In genomic region chr10:103982639-103983038, GRCh38 we compare ENCODE assay signal across 9 cellular contexts. TPM values are rescaled to one million over a fixed set of nuclear protein-coding genes. Genes with fewer than 3 reads are reported as not detected.
DNase-seq lines count a peak whose midpoint lies in the region; ATAC-seq and TF ChIP-seq lines count a peak whose summit lies in the region.
"Had no signal": no experiment of that assay in that cellular context is flagged by ENCODE, and none has a peak within 500 bp of the region (broad histone marks: within the 10 kb centered on the region; RNA-seq: fewer than 3 reads in every experiment).

No MANE protein-coding gene starts in this region.

- H3K4me3 ChIP-seq in astrocyte of the cerebellum (ENCODE audit: low read depth, low read length) = no peak overlapping the region

- no peak for ATAC-seq in naive B cell (ENCODE audit: low read depth in 2 of 2)
- ATAC-seq in HG03342 (IDR thresholded peaks at IDR 0.05; ENCODE audit: unreplicated experiment) = no peak

- H3K27ac Mint-ChIP-seq in HFFc6 (no peak overlapping the region), naive B cell (peak overlapping the region in 4 of 6 donors; percentile 39 to 93 (median 67)), mesothelial cell of epicardium (no peak overlapping the region)

- H3K36me3 Mint-ChIP-seq in HFFc6 (ENCODE audit: low read depth) (peaks cover 5% of the 10 kb centered on the region; the same call in 1 of the 2 replicates), naive B cell (no peaks in the 10 kb centered on the region), mesothelial cell of epicardium (peaks cover 2% of the 10 kb centered on the region)

- DNase-seq in EH (ENCODE audit: low read depth) (peak; percentile 8), HFFc6 (no peak), astrocyte of the cerebellum (ENCODE audit: low read depth) (no peak), naive B cell (no peak), mesothelial cell of epicardium (ENCODE audit: low spot score in 2 of 2, unreplicated experiment in 2 of 2) (no peak), NCI-H446 (lab: John Stamatoyannopoulos, UW) (no peak)
- no peak for DNase-seq in effector CD4-positive, alpha-beta T cell
- DNase-seq: MV-4-11 had no signal

- H3K4me1 Mint-ChIP-seq in HFFc6 (ENCODE audit: low read depth) = peaks cover 73% of the 10 kb centered on the region
- H3K4me1 Mint-ChIP-seq in naive B cell = peaks cover 25 to 54% (median 50%) of the 10 kb centered on the region in 3 donors
- H3K4me1 Mint-ChIP-seq in mesothelial cell of epicardium = peaks cover 10% of the 10 kb centered on the region

- no peak overlapping the region for H3K4me3 Mint-ChIP-seq in HFFc6
- no peak overlapping the region for H3K4me3 Mint-ChIP-seq in naive B cell
- H3K4me3 Mint-ChIP-seq in mesothelial cell of epicardium = no peak overlapping the region

- H3K27me3 Mint-ChIP-seq in HFFc6 (ENCODE audit: insufficient read depth) = no peaks in the 10 kb centered on the region; the same call in 1 of the 2 replicates
- H3K27me3 Mint-ChIP-seq in naive B cell = no peaks in the 10 kb centered on the region
- H3K27me3 Mint-ChIP-seq in mesothelial cell of epicardium (ENCODE audit: low read depth) = no peaks in the 10 kb centered on the region

- peak; percentile 41; the same call in 1 of the 2 replicates for TF ChIP-seq CTCF in HFFc6 (IDR thresholded peaks at IDR 0.05)
- peak; percentile 13 for TF ChIP-seq CTCF in astrocyte of the cerebellum (IDR thresholded peaks at IDR 0.05; ENCODE audit: low read depth, low read length, missing control alignments)
- TF ChIP-seq CTCF in mesothelial cell of epicardium (IDR thresholded peaks at IDR 0.05; ENCODE audit: unreplicated experiment) = no peak

- in situ Hi-C loops in astrocyte of the cerebellum (cut with HindIII; ENCODE audit: low sequenced_read_pairs) = no loop called here

- H3K9me3 Mint-ChIP-seq in HFFc6 = no peaks in the 10 kb centered on the region
- no peaks in the 10 kb centered on the region for H3K9me3 Mint-ChIP-seq in naive B cell
- H3K9me3 Mint-ChIP-seq in mesothelial cell of epicardium = peaks cover 4% of the 10 kb centered on the region

RNA-seq across cellular contexts. Expression of gene SLK, which starts 15.7 kb away (rescaled TPM):
- total RNA-seq in HFFc6 (2021; fragmentation: NEBNext Ultra II Directional; extraction: Animal tissue kit (Norgen Biotek cat#: 25700)) = 10 to 100 TPM; 21.6 to 29.9 (median 27.3) TPM
- 1 to 10 TPM; 2.3 to 6.8 (median 4.2) TPM for polyA plus RNA-seq in naive B cell (ENCODE audit: low read depth in 6 of 6)
- total RNA-seq in mesothelial cell of epicardium = 29.3 to 30.2 TPM (median 29.7 TPM) in 3 replicates

Comparison
In these comparisons a context has a peak if more than half of its experiments do, and no peak if none do; other contexts are left out.
1. H3K27ac Mint-ChIP-seq: peak in naive B cell (4 of 6); none in HFFc6 (single experiment) and mesothelial cell of epicardium (single experiment).